Comparison of ENCODE assay signal across 22 cellular contexts in genomic region chr3:196976891-196977420, GRCh38. TPM values are rescaled to one million over a fixed set of nuclear protein-coding genes. Genes with fewer than 3 reads are reported as not detected.
DNase-seq lines count a peak whose midpoint lies in the region; ATAC-seq and TF ChIP-seq lines count a peak whose summit lies in the region.
"Had no signal": no experiment of that assay in that cellular context is flagged by ENCODE, and none has a peak within 500 bp of the region (broad histone marks: within the 10 kb centered on the region; RNA-seq: fewer than 3 reads in every experiment).

No MANE protein-coding gene starts in this region.

- no peak overlapping the region for H3K4me2 ChIP-seq in neuronal stem cell (ENCODE audit: insufficient read depth, low read length, poor library complexity, severe bottlenecking)

- H3K79me1 ChIP-seq in neuronal stem cell (ENCODE audit: low read depth, low read length): no peaks in the 10 kb centered on the region

- H2BK12ac ChIP-seq in neuronal stem cell (ENCODE audit: low read length): no peak overlapping the region

- no peak overlapping the region for H2AK5ac ChIP-seq in neuronal stem cell (ENCODE audit: low read depth, low read length)

- no peak overlapping the region for H2BK5ac ChIP-seq in neuronal stem cell (ENCODE audit: low read length)

- H3K9me3 ChIP-seq in RWPE2 (ENCODE audit: severe bottlenecking): no peaks in the 10 kb centered on the region
- H3K9me3 ChIP-seq in neuronal stem cell (replicated peaks in 1 of 2; ENCODE audit: control insufficient read depth in 2 of 2, insufficient read depth in 1 of 2, low read depth in 1 of 2, low read length in 2 of 2): peaks cover 0 to 2% of the 10 kb centered on the region in 2 donors
- no peaks in the 10 kb centered on the region for H3K9me3 ChIP-seq in left ventricle myocardium inferior (replicated peaks)
- H3K9me3 ChIP-seq: MG63 had no signal

- no peak overlapping the region for H3K4ac ChIP-seq in neuronal stem cell (ENCODE audit: low read length)

- H3K27ac ChIP-seq in RWPE2 (ENCODE audit: poor library complexity, severe bottlenecking) (no peak overlapping the region), neuronal stem cell (replicated peaks; ENCODE audit: low read length) (no peak overlapping the region), left ventricle myocardium inferior (replicated peaks) (no peak overlapping the region)
- H3K27ac ChIP-seq: C4-2B, SK-N-MC had no signal

- no CpG with 5 or more reads among the region's 13 CpGs for WGBS in neuronal stem cell (ENCODE audit: extremely low coverage in 2 of 2, insufficient read length in 2 of 2, insufficient replicate concordance in 1 of 2), 2 donors

- peak overlapping the region; percentile 49 for H2BK15ac ChIP-seq in neuronal stem cell (ENCODE audit: low read length)

- ATAC-seq in RWPE2 (ENCODE audit: low read depth): no peak

- peak overlapping the region; percentile 46 for H2AFZ ChIP-seq in neuronal stem cell (ENCODE audit: low read length)

- no peaks in the 10 kb centered on the region for H3K27me3 ChIP-seq in RWPE2 (ENCODE audit: insufficient read depth, poor library complexity, severe bottlenecking)
- H3K27me3 ChIP-seq in neuronal stem cell (ENCODE audit: control insufficient read depth in 3 of 3, insufficient read depth in 3 of 3, low read depth in 1 of 3, low read length in 3 of 3): no peaks in the 10 kb centered on the region
- H3K27me3 ChIP-seq in left ventricle myocardium inferior (ENCODE audit: low read depth): no peaks in the 10 kb centered on the region
- H3K27me3 ChIP-seq: MG63 had no signal

- intact Hi-C loops in left ventricle myocardium inferior (cut with micrococcal nuclease): no loop called here

- no peak overlapping the region for H4K8ac ChIP-seq in neuronal stem cell (ENCODE audit: low read depth, low read length)

- no peaks in the 10 kb centered on the region for H3K36me3 ChIP-seq in RWPE2 (ENCODE audit: low read depth)
- no peaks in the 10 kb centered on the region for H3K36me3 ChIP-seq in neuronal stem cell (replicated peaks in 1 of 2; ENCODE audit: control insufficient read depth in 2 of 2, insufficient read depth in 2 of 2, low read length in 2 of 2)
- no peaks in the 10 kb centered on the region for H3K36me3 ChIP-seq in left ventricle myocardium inferior
- H3K36me3 ChIP-seq: MG63 had no signal

- H3K4me1 ChIP-seq in RWPE2 (ENCODE audit: insufficient read depth, poor library complexity, severe bottlenecking) (no peaks in the 10 kb centered on the region), neuronal stem cell (ENCODE audit: control insufficient read depth in 2 of 2, insufficient read depth in 1 of 2, low read depth in 1 of 2, low read length in 2 of 2) (peaks cover 0 to 4% of the 10 kb centered on the region in 2 donors), left ventricle myocardium inferior (no peaks in the 10 kb centered on the region)

- H2BK120ac ChIP-seq in neuronal stem cell (ENCODE audit: low read depth, low read length): no peak overlapping the region

- peak overlapping the region; percentile 31 for H3K14ac ChIP-seq in neuronal stem cell (ENCODE audit: low read length)

- no peak overlapping the region for H3K4me3 ChIP-seq in RWPE2 (ENCODE audit: severe bottlenecking)
- no peak overlapping the region for H3K4me3 ChIP-seq in neuronal stem cell (ENCODE audit: low read length in 2 of 2)
- no peak overlapping the region for H3K4me3 ChIP-seq in left ventricle myocardium inferior
- H3K4me3 ChIP-seq: MG63, SK-N-MC had no signal

- no peak overlapping the region for H3K18ac ChIP-seq in neuronal stem cell (ENCODE audit: low read length)

- TF ChIP-seq CTCF in RWPE2 (IDR thresholded peaks at IDR 0.05; ENCODE audit: poor library complexity, severe bottlenecking): no peak
- TF ChIP-seq CTCF in left ventricle myocardium inferior (IDR thresholded peaks at IDR 0.05; ENCODE audit: borderline replicate concordance): no peak

- DNase-seq in activated effector memory CD4-positive, alpha-beta T cell treated with anti-CD3 and anti-CD28 coated beads, Interleukin-2, amount 50 U/mL, for 16 hours: peak; percentile 47
- no peak for DNase-seq in activated effector memory CD4-positive, alpha-beta T cell treated with Interleukin-2 at 50 U/mL for 16 hours
- DNase-seq in RWPE2 (ENCODE audit: low spot score): peak; percentile 29
- no peak for DNase-seq in neuronal stem cell (ENCODE audit: low spot score)
- DNase-seq in globus pallidus (ENCODE audit: low spot score): no peak
- no peak for DNase-seq in left ventricle myocardium inferior
- no peak for DNase-seq in DMS153 treated with DMSO at 0.1 percent for 48 hours (lab: John Stamatoyannopoulos, UW; ENCODE audit: unreplicated experiment)
- DNase-seq: AML-193; CD8-positive, alpha-beta memory T cell; DMS53; GDM1; MG63; NCI-H1417; NCI-H1694 treated with DMSO at 0.1 percent for 48 hours; NCI-H2081 treated with DMSO at 0.1 percent for 48 hours; NCI-H2171 treated with DMSO at 0.1 percent for 48 hours; NCI-H524 treated with DMSO at 0.1 percent for 48 hours; NCI-H82; OCI-M1; SHP77 had no signal

- H3K9ac ChIP-seq in neuronal stem cell (ENCODE audit: low read depth, low read length, poor library complexity): no peak overlapping the region

- no peak overlapping the region for H3K23ac ChIP-seq in neuronal stem cell (ENCODE audit: low read depth, low read length, poor library complexity)

- H4K91ac ChIP-seq in neuronal stem cell (ENCODE audit: low read depth, low read length, poor library complexity): no peak overlapping the region

RNA-seq across cellular contexts. Expression of gene PIGZ, which starts 8.3 kb away (rescaled TPM):
- 2.0 TPM for polyA plus RNA-seq in neuronal stem cell (2013, experiment 1 of 2)
- polyA plus RNA-seq in neuronal stem cell (2013, experiment 2 of 2): 1.6 TPM
- 3.7 TPM for total RNA-seq in left ventricle myocardium inferior
- polyA plus RNA-seq: CD8-positive, alpha-beta memory T cell had no signal

RNA-seq across cellular contexts. Expression of gene NCBP2, which starts 34.6 kb away (rescaled TPM):
- polyA plus RNA-seq in neuronal stem cell (2013, experiment 1 of 2): 75.1 TPM
- polyA plus RNA-seq in neuronal stem cell (2013, experiment 2 of 2): 77.2 TPM
- 36.9 TPM for total RNA-seq in left ventricle myocardium inferior

RNA-seq across cellular contexts. Expression of gene MELTF, which starts 52.7 kb away (rescaled TPM):
- 4.6 TPM for polyA plus RNA-seq in neuronal stem cell (2013, experiment 1 of 2)
- polyA plus RNA-seq in neuronal stem cell (2013, experiment 2 of 2): 5.0 TPM
- 9.6 TPM for total RNA-seq in left ventricle myocardium inferior

Comparison
In these comparisons a context has a peak if more than half of its experiments do, and no peak if none do; other contexts are left out.
1. DNase-seq: peak in activated effector memory CD4-positive, alpha-beta T cell treated with anti-CD3 and anti-CD28 coated beads, Interleukin-2, amount 50 U/mL, for 16 hours (single experiment) and RWPE2 (single experiment); none in activated effector memory CD4-positive, alpha-beta T cell treated with Interleukin-2 at 50 U/mL for 16 hours (single experiment), neuronal stem cell (single experiment), globus pallidus (single experiment), left ventricle myocardium inferior (single experiment) and DMS153 treated with DMSO at 0.1 percent for 48 hours (single experiment).